19 cellular contexts compared by ENCODE assay signal in the genomic region with DNA sequence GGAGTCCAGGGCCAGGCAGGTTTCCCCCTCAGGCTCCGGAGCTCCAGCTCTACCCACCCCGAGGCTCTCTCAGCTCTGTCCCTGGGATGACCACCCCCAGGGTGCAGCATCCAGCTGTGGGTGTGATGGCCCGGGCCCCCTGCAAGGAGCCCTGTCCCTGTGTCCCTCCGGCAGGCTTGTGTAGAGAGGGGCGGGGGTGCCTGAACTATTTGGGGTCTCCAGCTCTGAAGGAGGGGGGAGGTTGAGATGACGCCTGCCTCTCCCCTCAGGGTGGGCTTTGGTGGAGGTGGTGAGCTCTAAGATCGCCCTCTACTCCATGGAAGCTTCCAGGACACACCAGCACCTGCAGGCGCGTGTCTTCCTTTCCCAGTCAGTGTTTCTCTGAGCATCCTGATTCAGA. TPM values are rescaled to one million over a fixed set of nuclear protein-coding genes. Genes with fewer than 3 reads are reported as not detected.
DNase-seq lines count a peak whose midpoint lies in the region; ATAC-seq, FAIRE-seq and TF ChIP-seq lines count a peak whose summit lies in the region.
"Had no signal": no experiment of that assay in that cellular context is flagged by ENCODE, and none has a peak within 500 bp of the region (broad histone marks: within the 10 kb centered on the region; RNA-seq: fewer than 3 reads in every experiment).

No MANE protein-coding gene starts in this region.

- H3K4me1 Mint-ChIP-seq in stimulated activated naive CD8-positive, alpha-beta T cell treated with anti-CD3 and anti-CD28 coated beads, Interleukin-15, amount 100 ng/mL, for 72 hours = peaks cover 13% of the 10 kb centered on the region
- H3K4me1 Mint-ChIP-seq: GM23338 had no signal

- H3K9ac ChIP-seq in neuronal stem cell (ENCODE audit: low read depth, low read length, poor library complexity) (no peak overlapping the region), HepG2 (ENCODE audit: insufficient read depth, low read depth, low read length) (no peak overlapping the region)

- H3K4me1 ChIP-seq in neuronal stem cell (ENCODE audit: control insufficient read depth in 2 of 2, insufficient read depth in 1 of 2, low read depth in 1 of 2, low read length in 2 of 2) = no peaks in the 10 kb centered on the region
- H3K4me1 ChIP-seq in HepG2 (ENCODE audit: insufficient read depth, low read length) = no peaks in the 10 kb centered on the region
- H3K4me1 ChIP-seq: BE2C, Caco-2 had no signal

- H3K9me3 Mint-ChIP-seq in stimulated activated naive CD8-positive, alpha-beta T cell treated with anti-CD3 and anti-CD28 coated beads, Interleukin-15, amount 100 ng/mL, for 72 hours = no peaks in the 10 kb centered on the region
- H3K9me3 Mint-ChIP-seq: CD4-positive, CD25-positive, alpha-beta regulatory T cell; GM23338 had no signal

- ATAC-seq in stimulated activated naive CD8-positive, alpha-beta T cell treated with anti-CD3 and anti-CD28 coated beads, Interleukin-15, amount 100 ng/mL, for 72 hours = peak; percentile 34
- no peak for ATAC-seq in stimulated activated naive CD8-positive, alpha-beta T cell treated with anti-CD3 and anti-CD28 coated beads, Interleukin-15, Interleukin-2, amounts not matched to agents 100 U/mL and 50 U/mL, for 24 hours
- ATAC-seq in HepG2 (no peak), GM18519 (IDR thresholded peaks at IDR 0.05; ENCODE audit: low FRiP score, unreplicated experiment) (no peak)
- ATAC-seq: GM23338 had no signal

- no peak overlapping the region for H2AK5ac ChIP-seq in neuronal stem cell (ENCODE audit: low read depth, low read length)

- peaks cover 4% of the 10 kb centered on the region for H3K27me3 Mint-ChIP-seq in stimulated activated naive CD8-positive, alpha-beta T cell treated with anti-CD3 and anti-CD28 coated beads, Interleukin-15, amount 100 ng/mL, for 72 hours

- no peak overlapping the region for H4K91ac ChIP-seq in neuronal stem cell (ENCODE audit: low read depth, low read length, poor library complexity)

- no peaks in the 10 kb centered on the region for H3K79me1 ChIP-seq in neuronal stem cell (ENCODE audit: low read depth, low read length)

- H2BK15ac ChIP-seq in neuronal stem cell (ENCODE audit: low read length) = no peak overlapping the region

- in situ Hi-C loops in HepG2 (cut with HindIII; ENCODE audit: extremely low pct_ligation_motif_present, low pct_unique_long_range_greater_than_20kb) = no loop called here

- H3K4me2 ChIP-seq in neuronal stem cell (ENCODE audit: insufficient read depth, low read length, poor library complexity, severe bottlenecking) = no peak overlapping the region
- no peak overlapping the region for H3K4me2 ChIP-seq in HepG2 (ENCODE audit: low read depth, low read length)
- H3K4me2 ChIP-seq: GM23338 had no signal

- TF ChIP-seq POLR2A in HepG2 (IDR thresholded peaks at IDR 0.05; ENCODE audit: insufficient read depth in 1 of 2, low read depth in 2 of 2, low read length in 2 of 2) = no peak

- H3K27ac Mint-ChIP-seq in stimulated activated naive CD8-positive, alpha-beta T cell treated with anti-CD3 and anti-CD28 coated beads, Interleukin-15, amount 100 ng/mL, for 72 hours = peak overlapping the region in 1 of 2 donors; percentile 29
- H3K27ac Mint-ChIP-seq: CD4-positive, CD25-positive, alpha-beta regulatory T cell; GM23338 had no signal

- POLR2A ChIA-PET in HepG2 (lab: Yijun Ruan, JAX) = no interaction called here

- no peak for TF ChIP-seq RAD21 in HepG2 (CRISPR knock-in tag; IDR thresholded peaks at IDR 0.05)

- no peak overlapping the region for H2AFZ ChIP-seq in neuronal stem cell (ENCODE audit: low read length)
- no peak overlapping the region for H2AFZ ChIP-seq in HepG2 (ENCODE audit: low read length)
- H2AFZ ChIP-seq: GM23338 had no signal

- H3K27ac ChIP-seq in coronary artery = no peak overlapping the region
- H3K27ac ChIP-seq in neuronal stem cell (replicated peaks; ENCODE audit: low read length) = no peak overlapping the region
- H3K27ac ChIP-seq in HepG2 (ENCODE audit: extremely low read length, insufficient read depth, low read length) = no peak overlapping the region

- H3K18ac ChIP-seq in neuronal stem cell (ENCODE audit: low read length) = peak overlapping the region; percentile 23

- no peaks in the 10 kb centered on the region for H4K20me1 ChIP-seq in HepG2 (ENCODE audit: insufficient read depth, low read length)

- H3K9me3 ChIP-seq in neuronal stem cell (replicated peaks in 1 of 2; ENCODE audit: control insufficient read depth in 2 of 2, insufficient read depth in 1 of 2, low read depth in 1 of 2, low read length in 2 of 2) (no peaks in the 10 kb centered on the region), HepG2 (ENCODE audit: low read length) (no peaks in the 10 kb centered on the region)
- H3K9me3 ChIP-seq: BE2C, Caco-2 had no signal

- H3K79me2 ChIP-seq in HepG2 (ENCODE audit: insufficient read depth, low read length) = no peaks in the 10 kb centered on the region

- BruUV-seq in HepG2 (replicated peaks; lab: Mats Ljungman, UMichigan) = no TSS peak

- no peaks in the 10 kb centered on the region for H3K36me3 ChIP-seq in neuronal stem cell (replicated peaks in 1 of 2; ENCODE audit: control insufficient read depth in 2 of 2, insufficient read depth in 2 of 2, low read length in 2 of 2)
- H3K36me3 ChIP-seq in HepG2 (replicated peaks in 1 of 2; ENCODE audit: control insufficient read depth in 1 of 2, insufficient read depth in 2 of 2, low read length in 2 of 2) = no peaks in the 10 kb centered on the region
- H3K36me3 ChIP-seq: BE2C had no signal

- H3K4me3 ChIP-seq in coronary artery (no peak overlapping the region), neuronal stem cell (ENCODE audit: low read length in 2 of 2) (no peak overlapping the region), HepG2 (replicated peaks in 1 of 3; ENCODE audit: insufficient read depth in 1 of 3, low read depth in 2 of 3, low read length in 3 of 3) (no peak overlapping the region)
- H3K4me3 ChIP-seq: GM23338 had no signal

- no peak for DNase-seq in stimulated activated naive CD8-positive, alpha-beta T cell treated with anti-CD3 and anti-CD28 coated beads, Interleukin-15, amount 100 ng/mL, for 72 hours
- no peak for DNase-seq in stimulated activated naive CD8-positive, alpha-beta T cell treated with anti-CD3 and anti-CD28 coated beads, Interleukin-15, Interleukin-2, amounts not matched to agents 100 U/mL and 50 U/mL, for 24 hours
- DNase-seq in coronary artery (ENCODE audit: low spot score) = peak; percentile 61
- no peak for DNase-seq in neuronal stem cell (ENCODE audit: low spot score)
- DNase-seq in stimulated activated CD8-positive, alpha-beta memory T cell treated with anti-CD3 and anti-CD28 coated beads, Interleukin-4, amount 100 ng/mL, for 48 hours = no peak
- DNase-seq in HepG2 (ENCODE audit: low spot score) = no peak
- DNase-seq: ACHN; BE2C; C1 segment of cervical spinal cord; Caco-2; CD4-positive, CD25-positive, alpha-beta regulatory T cell had no signal

- no peak for TF ChIP-seq CTCF in coronary artery (IDR thresholded peaks at IDR 0.05)
- TF ChIP-seq CTCF in HepG2 (CRISPR knock-in tag; IDR thresholded peaks at IDR 0.05) = no peak

- no CpG with 5 or more reads among the region's 9 CpGs for WGBS in neuronal stem cell (ENCODE audit: extremely low coverage in 2 of 2, insufficient read length in 2 of 2, insufficient replicate concordance in 1 of 2), 2 donors
- 73% methylated on average over 3 of the region's 9 CpGs for WGBS in HepG2 (ENCODE audit: low lambda C conversion rate)

- H4K8ac ChIP-seq in neuronal stem cell (ENCODE audit: low read depth, low read length) = no peak overlapping the region

- H2BK12ac ChIP-seq in neuronal stem cell (ENCODE audit: low read length) = no peak overlapping the region

- no peak overlapping the region for H2BK5ac ChIP-seq in neuronal stem cell (ENCODE audit: low read length)

- no peak overlapping the region for H3K14ac ChIP-seq in neuronal stem cell (ENCODE audit: low read length)

- no peaks in the 10 kb centered on the region for H3K27me3 ChIP-seq in neuronal stem cell (ENCODE audit: control insufficient read depth in 3 of 3, insufficient read depth in 3 of 3, low read depth in 1 of 3, low read length in 3 of 3)
- peaks cover 0 to 10% of the 10 kb centered on the region in 2 experiments; a peak in 1 of 5 replicates for H3K27me3 ChIP-seq in HepG2 (ENCODE audit: control insufficient read depth in 1 of 2, insufficient read depth in 2 of 2, low read length in 2 of 2)
- H3K27me3 ChIP-seq: BE2C had no signal

- no peak for FAIRE-seq in HepG2 (lab: Jason Lieb, UNC)
- FAIRE-seq: A204.1, D721Med, G401.6, GM12891, GM18507, H54 had no signal

- no peak overlapping the region for H3K4me3 Mint-ChIP-seq in stimulated activated naive CD8-positive, alpha-beta T cell treated with anti-CD3 and anti-CD28 coated beads, Interleukin-15, amount 100 ng/mL, for 72 hours
- H3K4me3 Mint-ChIP-seq: CD4-positive, CD25-positive, alpha-beta regulatory T cell; GM23338 had no signal

- H3K23ac ChIP-seq in neuronal stem cell (ENCODE audit: low read depth, low read length, poor library complexity) = no peak overlapping the region

- TF ChIP-seq EP300 in HepG2 (IDR thresholded peaks at IDR 0.05; ENCODE audit: low read depth in 2 of 2, low read length in 2 of 2) (no peak), HepG2 (CRISPR knock-in tag; IDR thresholded peaks at IDR 0.05; ENCODE audit: borderline replicate concordance) (no peak)

- H2BK120ac ChIP-seq in neuronal stem cell (ENCODE audit: low read depth, low read length) = no peak overlapping the region

- intact Hi-C loops in HepG2 (cut with micrococcal nuclease; ENCODE audit: unreplicated experiment) = no loop called here

- no peak overlapping the region for H3K4ac ChIP-seq in neuronal stem cell (ENCODE audit: low read length)

- CTCF ChIA-PET in HepG2 (lab: Yijun Ruan, JAX; ENCODE audit: low intra/inter-chr PET ratio, low total read pairs) = no interaction called here

RNA-seq across cellular contexts. Expression of a gene that starts 39.4 kb away (rescaled TPM):
- 0.11 TPM for polyA plus RNA-seq in neuronal stem cell (2013, experiment 1 of 2)
- polyA plus RNA-seq in neuronal stem cell (2013, experiment 2 of 2) = 0.12 TPM
- total RNA-seq in HepG2 (2016; rRNA removed; fragmentation: Illumina TruSeq; extraction: Trizol) = not detected in 2 replicates
- not detected in 2 replicates for total RNA-seq in HepG2 (2016; cell fraction: cytosol; rRNA removed; fragmentation: Illumina TruSeq; extraction: Trizol; ENCODE audit: low read depth)
- not detected in 2 replicates for total RNA-seq in HepG2 (2016; cell fraction: insoluble cytoplasmic fraction; rRNA removed; fragmentation: Illumina TruSeq; extraction: Trizol)
- not detected in 2 replicates for total RNA-seq in HepG2 (2016; cell fraction: membrane; rRNA removed; fragmentation: Illumina TruSeq; extraction: Trizol)
- total RNA-seq in HepG2 (2016; cell fraction: nucleus; rRNA removed; fragmentation: Illumina TruSeq; extraction: Trizol) = not detected in 2 replicates
- polyA plus RNA-seq in HepG2 (2011; rRNA removed) = 0.01 TPM in 1 of 2 replicates, not detected in the other
- 0.01 TPM in 1 of 2 replicates, not detected in the other for polyA plus RNA-seq in HepG2 (2011; cell fraction: cytosol; rRNA removed)
- 0.03 and 0.07 TPM in 2 replicates for polyA plus RNA-seq in HepG2 (2011; cell fraction: nucleus; rRNA removed)
- polyA plus RNA-seq in HepG2 (2012) = 0.03 TPM in 1 of 2 replicates, not detected in the other
- polyA plus RNA-seq in HepG2 (2016; cell fraction: cytosol; fragmentation: Illumina TruSeq; extraction: Trizol; ENCODE audit: low read depth) = not detected in 2 replicates
- not detected in 2 replicates for polyA plus RNA-seq in HepG2 (2016; cell fraction: insoluble cytoplasmic fraction; fragmentation: Illumina TruSeq; extraction: Trizol; ENCODE audit: low read depth)
- polyA plus RNA-seq in HepG2 (2016; cell fraction: membrane; fragmentation: Illumina TruSeq; extraction: Trizol; ENCODE audit: low read depth) = not detected in 2 replicates
- not detected in 2 replicates for polyA plus RNA-seq in HepG2 (2016; cell fraction: nucleus; fragmentation: Illumina TruSeq; extraction: Trizol; ENCODE audit: insufficient read depth, low read depth)
- 0.04 TPM in 1 of 2 replicates, not detected in the other for polyA minus RNA-seq in HepG2 (2011; rRNA and poly(A)+ RNA removed; ENCODE audit: low replicate concordance)
- polyA minus RNA-seq in HepG2 (2011; cell fraction: cytosol; rRNA and poly(A)+ RNA removed) = not detected in 2 replicates
- polyA minus RNA-seq in HepG2 (2011; cell fraction: nucleus; rRNA and poly(A)+ RNA removed) = not detected in 2 replicates
- polyA plus RNA-seq: CD4-positive, CD25-positive, alpha-beta regulatory T cell had no signal
